Comparison of ENCODE assay signal across 8 cellular contexts in the genomic region with DNA sequence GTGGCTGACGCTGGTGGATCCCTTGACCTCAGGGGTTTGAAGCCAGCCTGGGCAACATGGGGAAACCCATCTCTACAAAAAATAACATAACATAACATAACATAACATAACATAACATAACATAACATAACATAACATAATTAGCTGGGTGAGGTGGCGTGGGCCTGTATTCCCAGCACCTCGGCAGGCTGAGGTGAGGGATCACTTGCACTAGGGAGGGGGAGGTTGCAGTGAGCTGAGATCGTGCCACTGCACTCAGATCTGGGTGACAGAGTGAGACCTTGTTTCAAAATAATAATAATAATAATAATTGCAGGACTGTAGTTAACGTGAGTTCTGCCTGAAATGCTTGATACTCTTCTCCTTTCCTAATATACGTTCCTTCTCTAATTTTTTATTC. TPM values are rescaled to one million over a fixed set of nuclear protein-coding genes. Genes with fewer than 3 reads are reported as not detected.
A peak's percentile ranks its signal among the peaks of the same experiment; 100 is the strongest.
DNase-seq lines count a peak whose midpoint lies in the region; ATAC-seq, FAIRE-seq and TF ChIP-seq lines count a peak whose summit lies in the region.

No MANE protein-coding gene starts in this region.

- DNase-seq in BJ (ENCODE audit: low read depth) (no peak), HTR-8/SVneo (ENCODE audit: insufficient read length, low spot score) (no peak), brain microvascular endothelial cell (no peak), NCI-H2107 (lab: John Stamatoyannopoulos, UW) (no peak), hepatic stellate cell (ENCODE audit: low spot score) (no peak), transverse colon (no peak)
- DNase-seq in naive thymus-derived CD8-positive, alpha-beta T cell: no peak

- TF ChIP-seq EP300 in transverse colon (IDR thresholded peaks at IDR 0.05; ENCODE audit: low read depth): no peak

- in situ Hi-C loops in brain microvascular endothelial cell (cut with HindIII; ENCODE audit: low pct_ligation_motif_present, low sequenced_read_pairs): no loop called here
- in situ Hi-C loops in transverse colon (cut with MboI; ENCODE audit: low pct_ligation_motif_present in 1 of 4, low pct_unique_long_range_greater_than_20kb in 1 of 4, low sequenced_read_pairs in 3 of 4): loop anchor here in 1 of 4 donors (25.0 kb wide), 1 partner anchor 125 kb away; no protein-coding TSS in a partner anchor

- peak overlapping the region; percentile 99 to 100 (median 100) for H3K27ac Mint-ChIP-seq in naive thymus-derived CD8-positive, alpha-beta T cell

- peak; percentile 87 for FAIRE-seq in HTR-8/SVneo (lab: Jason Lieb, UNC)

- H3K4me1 Mint-ChIP-seq in naive thymus-derived CD8-positive, alpha-beta T cell: peaks cover 20 to 38% (median 32%) of the 10 kb centered on the region in 4 donors

- no peak for ATAC-seq in naive thymus-derived CD8-positive, alpha-beta T cell
- ATAC-seq in HG03097 (IDR thresholded peaks at IDR 0.05; ENCODE audit: low FRiP score, unreplicated experiment): no peak

- no peak for TF ChIP-seq POLR2A in transverse colon (IDR thresholded peaks at IDR 0.05)

- no peaks in the 10 kb centered on the region for H3K9me3 ChIP-seq in transverse colon

- intact Hi-C loops in transverse colon (cut with DNase I; ENCODE audit: low total_unique reads): loop anchor here (10.0 kb wide), 1 partner anchor 143 kb away; no protein-coding TSS in a partner anchor

- peaks cover 0 to 46% (median 8%) of the 10 kb centered on the region in 3 donors for H3K36me3 Mint-ChIP-seq in naive thymus-derived CD8-positive, alpha-beta T cell

- H3K27ac ChIP-seq in brain microvascular endothelial cell (no peak overlapping the region), transverse colon (peak overlapping the region in 1 of 4 donors; percentile 85)

- H3K4me3 Mint-ChIP-seq in naive thymus-derived CD8-positive, alpha-beta T cell: peak overlapping the region; percentile 98 to 100 (median 99)

- no peaks in the 10 kb centered on the region for H3K27me3 ChIP-seq in BJ (ENCODE audit: control insufficient read depth, insufficient read depth, low read length)
- H3K27me3 ChIP-seq in brain microvascular endothelial cell (replicated peaks): no peaks in the 10 kb centered on the region
- no peaks in the 10 kb centered on the region for H3K27me3 ChIP-seq in transverse colon

- no peak for TF ChIP-seq CTCF in BJ (IDR thresholded peaks at IDR 0.05; ENCODE audit: insufficient read depth, low read depth, low read length)
- TF ChIP-seq CTCF in brain microvascular endothelial cell (IDR thresholded peaks at IDR 0.05; ENCODE audit: low read depth, low read length, missing control alignments): no peak
- no peak for TF ChIP-seq CTCF in transverse colon (IDR thresholded peaks at IDR 0.05)

- peaks cover 0 to 2% (median 0%) of the 10 kb centered on the region in 9 donors for H3K9me3 Mint-ChIP-seq in naive thymus-derived CD8-positive, alpha-beta T cell

- POLR2A ChIA-PET in BJ (lab: Charles Lee): no interaction called here
- POLR2A ChIA-PET in naive thymus-derived CD8-positive, alpha-beta T cell (lab: Charles Lee): interaction anchor here (0.7 to 2.5 kb wide), 3 partner anchors 46 to 613 kb away, joined by 4 to 15 read pairs (median 10); a partner anchor contains a TSS

- 56 to 78% methylated on average over 2 to 6 of the region's 6 CpGs for WGBS in transverse colon (ENCODE audit: low coverage in 1 of 2), 2 donors

- CTCF ChIA-PET in BJ (lab: Yijun Ruan, JAX): interaction anchor here (0.9 to 1.5 kb wide), 2 partner anchors 60 to 111 kb away, joined by 3 read pairs; a partner anchor contains a TSS

- peak overlapping the region; percentile 65 for H3K4me3 ChIP-seq in BJ (ENCODE audit: low read depth, low read length)
- H3K4me3 ChIP-seq in brain microvascular endothelial cell (ENCODE audit: low read depth, low read length): peak overlapping the region; percentile 97
- H3K4me3 ChIP-seq in transverse colon: peak overlapping the region in 1 of 4 donors; percentile 96

- peaks cover 0 to 4% (median 0%) of the 10 kb centered on the region in 5 donors for H3K27me3 Mint-ChIP-seq in naive thymus-derived CD8-positive, alpha-beta T cell

- peaks cover 8 to 22% (median 13%) of the 10 kb centered on the region in 4 donors for H3K4me1 ChIP-seq in transverse colon

- peaks cover 4% of the 10 kb centered on the region; the same call in 1 of the 2 replicates for H3K36me3 ChIP-seq in BJ (ENCODE audit: control insufficient read depth, insufficient read depth, low read length)
- peaks cover 12% of the 10 kb centered on the region for H3K36me3 ChIP-seq in brain microvascular endothelial cell (replicated peaks)
- H3K36me3 ChIP-seq in transverse colon: peaks cover 0 to 14% (median 3%) of the 10 kb centered on the region in 4 donors

RNA-seq across cellular contexts. Expression of a gene that starts 1.3 kb away (rescaled TPM):
- polyA plus RNA-seq in BJ (2011; rRNA removed): 10.0 and 24.6 TPM in 2 replicates
- polyA minus RNA-seq in BJ (2011; rRNA and poly(A)+ RNA removed): 5.7 and 7.7 TPM in 2 replicates
- 10 to 100 TPM; 34.3 to 39.1 TPM for total RNA-seq in naive thymus-derived CD8-positive, alpha-beta T cell
- 10 to 100 TPM; 44.1 to 77.3 (median 53.9) TPM for polyA plus RNA-seq in naive thymus-derived CD8-positive, alpha-beta T cell
- total RNA-seq in transverse colon: 1 to 10 TPM in 2 of 4 donors, under 1 TPM in 1, not detected in 1; 0.75 to 9.7 (median 8.1) TPM
